1 cellular context compared by ENCODE assay signal in genomic region chr10:89102710-89103109, GRCh38.
TF ChIP-seq lines count a peak whose summit lies in the region.

No MANE protein-coding gene starts in this region.

TF ChIP-seq in HCT116, 20 proteins besides CTCF, POLR2A, EP300 and RAD21 (continued from another document):
- no peak for TF ChIP-seq SP1 (IDR thresholded peaks at IDR 0.05; ENCODE audit: low read depth)
- TF ChIP-seq ATF3 (IDR thresholded peaks at IDR 0.05), result no peak
- TF ChIP-seq CEBPB (IDR thresholded peaks at IDR 0.05; ENCODE audit: low read depth), result no peak
- no peak for TF ChIP-seq JUND (IDR thresholded peaks at IDR 0.05)
- TF ChIP-seq FOSL1 (IDR thresholded peaks at IDR 0.05; ENCODE audit: low read depth), result no peak
- no peak for TF ChIP-seq TCF7L2 (IDR thresholded peaks at IDR 0.05; ENCODE audit: borderline replicate concordance, extremely low read depth, insufficient read depth, insufficient read length)
- TF ChIP-seq POLR2AphosphoS5 (IDR thresholded peaks at IDR 0.05; ENCODE audit: low read depth, low read length), result no peak
- TF ChIP-seq ZBTB33 (IDR thresholded peaks at IDR 0.05; ENCODE audit: extremely low read depth, insufficient replicate concordance, low read length), result no peak
- TF ChIP-seq EZH2 (IDR thresholded peaks at IDR 0.05), result no peak
- TF ChIP-seq SRF (IDR thresholded peaks at IDR 0.05; ENCODE audit: low read depth), result no peak
